Comparison of ENCODE assay signal across 16 cellular contexts in the genomic region with DNA sequence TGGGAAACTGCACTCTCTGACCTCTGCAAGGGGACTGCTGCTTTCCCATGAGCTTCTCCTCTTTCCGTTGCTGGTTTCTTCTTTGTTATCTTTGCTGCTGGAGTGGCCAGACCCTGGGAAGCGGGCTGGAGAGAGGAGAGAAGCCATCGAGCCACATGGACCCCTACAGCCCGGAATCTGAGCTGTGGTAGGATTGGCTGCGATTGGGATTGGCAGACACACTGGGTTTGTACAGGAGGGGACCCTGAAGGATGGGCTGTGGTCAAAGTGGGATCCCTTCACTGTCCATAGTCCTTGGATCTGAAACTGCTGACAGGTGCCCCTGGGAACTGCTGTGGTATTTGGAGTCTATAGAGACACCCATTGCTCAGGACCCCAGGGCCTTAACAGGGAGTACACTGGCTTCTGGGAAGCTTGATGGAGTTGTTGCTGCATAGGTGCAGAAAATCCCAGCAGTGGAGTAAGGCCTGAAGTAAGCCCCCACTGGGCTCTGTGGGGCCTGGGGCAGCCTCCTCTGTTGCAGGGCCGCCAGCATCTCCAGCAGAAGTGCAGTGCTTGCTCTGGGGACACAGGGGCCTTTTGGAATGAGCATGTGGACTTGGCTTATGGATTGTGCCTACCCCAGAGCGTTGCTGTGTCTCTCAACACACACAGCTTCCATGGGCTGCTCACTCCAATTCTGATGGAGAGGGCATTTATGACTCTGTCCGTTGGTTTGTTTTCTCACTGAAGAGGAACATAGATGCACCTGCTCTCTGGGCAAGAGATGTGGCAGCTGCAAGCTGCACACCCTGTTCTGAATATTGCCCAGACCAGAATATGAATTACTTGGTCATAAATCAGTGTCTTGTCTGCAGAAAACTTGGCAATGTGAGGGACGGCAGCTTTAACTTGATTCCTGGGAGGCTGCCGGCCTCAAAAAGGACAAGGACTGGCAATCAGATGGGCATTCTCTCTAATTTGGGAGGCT. TPM values are rescaled to one million over a fixed set of nuclear protein-coding genes. Genes with fewer than 3 reads are reported as not detected.
A peak's percentile ranks its signal among the peaks of the same experiment; 100 is the strongest.
DNase-seq lines count a peak whose midpoint lies in the region; ATAC-seq and TF ChIP-seq lines count a peak whose summit lies in the region.
"Had no signal": no experiment of that assay in that cellular context is flagged by ENCODE, and none has a peak within 500 bp of the region (broad histone marks: within the 10 kb centered on the region; RNA-seq: fewer than 3 reads in every experiment).

No MANE protein-coding gene starts in this region.

- no peak for DNase-seq in CD14-positive monocyte (ENCODE audit: low spot score)
- DNase-seq in GM23338 (ENCODE audit: low spot score), result no peak
- peak; percentile 76 to 81 for DNase-seq in NCI-H526 (lab: John Stamatoyannopoulos, UW)
- DNase-seq in left colon, result no peak
- no peak for DNase-seq in NCI-H524 treated with DMSO at 0.1 percent for 48 hours (lab: John Stamatoyannopoulos, UW)
- DNase-seq in GM19240 (ENCODE audit: insufficient read length, low spot score), result no peak
- no peak for DNase-seq in NCI-H128 (lab: John Stamatoyannopoulos, UW; ENCODE audit: unreplicated experiment)
- DNase-seq: activated CD4-positive, CD25-positive, alpha-beta regulatory T cell treated with anti-CD3 and anti-CD28 coated beads, Interleukin-2, amount 50 U/mL, for 72 hours; activated naive CD4-positive, alpha-beta T cell treated with anti-CD3 and anti-CD28 coated beads, Interleukin-2, amount 50 U/mL, for 16 hours; left ventricle myocardium inferior; NCI-H1048; Right ventricle myocardium superior; stimulated activated CD4-positive, alpha-beta T cell treated with anti-CD3 and anti-CD28 coated beads, Interleukin-4, amount 100 ng/mL, for 24 hours had no signal

- no peaks in the 10 kb centered on the region for H3K9me2 ChIP-seq in GM23338 (ENCODE audit: insufficient read depth)

- 0 out of 2 replicates have a peak, but pooled peaks cover 4% of the 10 kb centered on the region for H3F3A ChIP-seq in GM23338 (replicated peaks; ENCODE audit: low read depth)

- H3K36me3 Mint-ChIP-seq in CD14-positive monocyte (peaks cover 14 to 24% of the 10 kb centered on the region in 2 donors), GM23338 (ENCODE audit: low read depth) (peaks cover 3% of the 10 kb centered on the region; the same call in 2 of the 3 replicates)

- H4K20me1 ChIP-seq in GM23338 (replicated peaks; ENCODE audit: insufficient read depth), result peaks cover 58% of the 10 kb centered on the region

- H3K27me3 Mint-ChIP-seq in CD14-positive monocyte (ENCODE audit: low read depth in 3 of 3) (peaks cover 0 to 2% (median 0%) of the 10 kb centered on the region in 3 donors), GM23338 (ENCODE audit: insufficient read depth, low read depth, poor library complexity) (peaks cover 13% of the 10 kb centered on the region)
- H3K27me3 Mint-ChIP-seq: progenitor cell of endocrine pancreas had no signal

- H3K27ac Mint-ChIP-seq in CD14-positive monocyte (peak overlapping the region in 4 of 7 donors; percentile 19 to 50 (median 39)), GM23338 (peak overlapping the region; percentile 86)
- H3K27ac Mint-ChIP-seq: B cell, progenitor cell of endocrine pancreas had no signal

- no peak overlapping the region for H3K4me3 ChIP-seq in GM23338
- H3K4me3 ChIP-seq: left ventricle myocardium inferior had no signal

- peaks cover 100% of the 10 kb centered on the region for H3K79me2 ChIP-seq in GM23338 (replicated peaks; ENCODE audit: insufficient read depth)

- peak overlapping the region; percentile 32; the same call in 1 of the 2 replicates for H3K27ac ChIP-seq in GM23338 (ENCODE audit: low read depth)
- H3K27ac ChIP-seq: left ventricle myocardium inferior had no signal

- intact Hi-C loops in CD14-positive monocyte (cut with micrococcal nuclease), result no loop called here
- intact Hi-C loops in left colon (cut with DNase I, micrococcal nuclease), result no loop called here

- peaks cover 11% of the 10 kb centered on the region; the same call in 1 of the 2 replicates for H3K4me1 ChIP-seq in GM23338 (ENCODE audit: insufficient read depth)

- no peaks in the 10 kb centered on the region for H3K27me3 ChIP-seq in GM23338 (ENCODE audit: insufficient read depth)

- no peaks in the 10 kb centered on the region for H3K36me3 ChIP-seq in GM23338 (ENCODE audit: insufficient read depth)
- H3K36me3 ChIP-seq: left ventricle myocardium inferior had no signal

- H3K4me3 Mint-ChIP-seq in CD14-positive monocyte, result no peak overlapping the region
- no peak overlapping the region for H3K4me3 Mint-ChIP-seq in GM23338
- H3K4me3 Mint-ChIP-seq: B cell had no signal

- H3K4me2 ChIP-seq in GM23338, result no peak overlapping the region

- H2AFZ ChIP-seq in GM23338, result no peak overlapping the region

- TF ChIP-seq CTCF in CD14-positive monocyte (IDR thresholded peaks at IDR 0.05) (no peak), GM23338 (conservative IDR thresholded peaks at IDR 0.05; ENCODE audit: low read depth in 2 of 2) (no peak)

- H3K9me3 Mint-ChIP-seq in CD14-positive monocyte (no peaks in the 10 kb centered on the region), GM23338 (no peaks in the 10 kb centered on the region)

- peaks cover 56% of the 10 kb centered on the region for H3K4me1 Mint-ChIP-seq in CD14-positive monocyte
- H3K4me1 Mint-ChIP-seq in GM23338, result peaks cover 43% of the 10 kb centered on the region

- ATAC-seq in GM23338 (no peak), left colon (peak; percentile 83), HG03280 (IDR thresholded peaks at IDR 0.05; ENCODE audit: unreplicated experiment) (no peak)

TF ChIP-seq in GM23338, 12 proteins besides CTCF, POLR2A, EP300 and RAD21 (continues in another document):
- TF ChIP-seq, protein P1, sequence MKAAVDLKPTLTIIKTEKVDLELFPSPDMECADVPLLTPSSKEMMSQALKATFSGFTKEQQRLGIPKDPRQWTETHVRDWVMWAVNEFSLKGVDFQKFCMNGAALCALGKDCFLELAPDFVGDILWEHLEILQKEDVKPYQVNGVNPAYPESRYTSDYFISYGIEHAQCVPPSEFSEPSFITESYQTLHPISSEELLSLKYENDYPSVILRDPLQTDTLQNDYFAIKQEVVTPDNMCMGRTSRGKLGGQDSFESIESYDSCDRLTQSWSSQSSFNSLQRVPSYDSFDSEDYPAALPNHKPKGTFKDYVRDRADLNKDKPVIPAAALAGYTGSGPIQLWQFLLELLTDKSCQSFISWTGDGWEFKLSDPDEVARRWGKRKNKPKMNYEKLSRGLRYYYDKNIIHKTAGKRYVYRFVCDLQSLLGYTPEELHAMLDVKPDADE (IDR thresholded peaks at IDR 0.05), result no peak

RNA-seq across cellular contexts. Expression of a gene that starts 32.0 kb away (rescaled TPM):
- polyA plus RNA-seq in CD14-positive monocyte, result under 1 TPM; 0.97 TPM
- total RNA-seq in GM23338 (2014; rRNA removed; shearing (Covaris generic)), result 101 and 121 TPM in 2 replicates
- 15.6 and 17.7 TPM in 2 replicates for polyA plus RNA-seq in GM23338 (2016; fragmentation: Nextera tagmentation; extraction: Ambion mirVana)
- 10 to 100 TPM; 55.5 to 57.5 TPM for total RNA-seq in left colon

Comparison
In these comparisons a context has a peak if more than half of its experiments do, and no peak if none do; other contexts are left out.
1. DNase-seq: peak in NCI-H526 (2 of 2); none in CD14-positive monocyte (single experiment), GM23338 (single experiment), left colon (0 of 2), NCI-H524 treated with DMSO at 0.1 percent for 48 hours (single experiment), GM19240 (single experiment) and NCI-H128 (single experiment).